Comparison of ENCODE assay signal across 8 cellular contexts in genomic region chr22:24554316-24555159, GRCh38. TPM values are rescaled to one million over a fixed set of nuclear protein-coding genes. Genes with fewer than 3 reads are reported as not detected.
DNase-seq lines count a peak whose midpoint lies in the region; ATAC-seq, FAIRE-seq and TF ChIP-seq lines count a peak whose summit lies in the region.

GUCD1 (minus strand) TSS chr22:24555138; CDS start chr22:24554991, 147 bp downstream.

- no peak for TF ChIP-seq CTCF in breast epithelium (IDR thresholded peaks at IDR 0.05)

- no peaks in the 10 kb centered on the region for H3K9me3 ChIP-seq in breast epithelium

- H3K36me3 ChIP-seq in breast epithelium = no peaks in the 10 kb centered on the region

- peaks cover 0 to 21% of the 10 kb centered on the region in 2 donors for H3K4me1 ChIP-seq in breast epithelium

- no peaks in the 10 kb centered on the region for H3K27me3 ChIP-seq in breast epithelium

- ATAC-seq in HG02763 (IDR thresholded peaks at IDR 0.05; ENCODE audit: unreplicated experiment) (peak; percentile 15), SK-N-SH treated with all-trans-retinoic acid at 6 μM for 48 hours (peak; percentile 7), HG02970 (IDR thresholded peaks at IDR 0.05; ENCODE audit: low FRiP score, unreplicated experiment) (no peak)

- H3K27ac ChIP-seq in breast epithelium = peak within 1 kb of the TSS; percentile 99 to 100

- DNase-seq in GM12891 (ENCODE audit: insufficient read length, low spot score) (no peak), breast epithelium (ENCODE audit: low spot score in 2 of 2) (no peak), islet precursor cell (peak; percentile 59), NCI-H1694 (lab: John Stamatoyannopoulos, UW) (no peak)
- peak; percentile 22 for DNase-seq in stimulated activated CD4-positive, alpha-beta T cell treated with anti-CD3 and anti-CD28 coated beads, Interleukin-12 subunit alpha, Interleukin-12 subunit beta, amount 100 ng/mL, for 4 hours

- FAIRE-seq in GM12891 (lab: Jason Lieb, UNC) = peak; percentile 20

- 0 out of 2 replicates have a peak, but pooled peaks have one; percentile 3 for TF ChIP-seq POLR2A in GM12891 (IDR thresholded peaks at IDR 0.05; ENCODE audit: low read depth, low read length)
- TF ChIP-seq POLR2A in breast epithelium (IDR thresholded peaks at IDR 0.05) = peak; percentile 50

- H3K4me3 ChIP-seq in breast epithelium = peak within 1 kb of the TSS; percentile 77 to 99 (median 82)

- intact Hi-C loops in breast epithelium (cut with DNase I; ENCODE audit: low total_unique reads) = no loop called here

TF ChIP-seq in GM12891, 5 proteins besides CTCF, POLR2A, EP300 and RAD21:
- TF ChIP-seq PAX5 (IDR thresholded peaks at IDR 0.05; ENCODE audit: insufficient read depth, low read length, severe bottlenecking) (no peak), TAF1 (IDR thresholded peaks at IDR 0.05; ENCODE audit: low read depth, low read length) (no peak; the same call in 1 of the 2 replicates), POU2F2 (IDR thresholded peaks at IDR 0.05; ENCODE audit: low read depth, low read length) (no peak), POLR2AphosphoS5 (IDR thresholded peaks at IDR 0.05; ENCODE audit: low read depth, low read length) (no peak; the same call in none of the 2 replicates), SPI1 (IDR thresholded peaks at IDR 0.05; ENCODE audit: low read depth, low read length) (no peak)

TF ChIP-seq in SK-N-SH treated with all-trans-retinoic acid at 6 μM for 48 hours, 23 proteins besides CTCF, POLR2A, EP300 and RAD21:
- TF ChIP-seq ZNF565 (CRISPR knock-in tag; conservative IDR thresholded peaks at IDR 0.05; ENCODE audit: low read depth) (no peak), CSRNP3 (CRISPR knock-in tag; IDR thresholded peaks at IDR 0.05) (no peak)

RNA-seq across cellular contexts. Expression of gene GUCD1, which starts in this region (rescaled TPM):
- 60.7 TPM for polyA plus RNA-seq in GM12891 (2012; ENCODE audit: low read depth, missing spikeins)
- 100 to 1,000 TPM in 1 of 3 donors, 10 to 100 TPM in 2; 89.6 to 177 (median 91.4) TPM for total RNA-seq in breast epithelium

Comparison
In these comparisons a context has a peak if more than half of its experiments do, and no peak if none do; other contexts are left out.
1. DNase-seq: peak in islet precursor cell (single experiment) and stimulated activated CD4-positive, alpha-beta T cell treated with anti-CD3 and anti-CD28 coated beads, Interleukin-12 subunit alpha, Interleukin-12 subunit beta, amount 100 ng/mL, for 4 hours (single experiment); none in GM12891 (single experiment), breast epithelium (0 of 2) and NCI-H1694 (single experiment).